In genomic region chr11:58546841-58547240, GRCh38 we compare ENCODE assay signal across 36 cellular contexts. TPM values are rescaled to one million over a fixed set of nuclear protein-coding genes. Genes with fewer than 3 reads are reported as not detected.
"Had no signal": no experiment of that assay in that cellular context is flagged by ENCODE, and none has a peak within 500 bp of the region (broad histone marks: within the 10 kb centered on the region; RNA-seq: fewer than 3 reads in every experiment).

No MANE protein-coding gene starts in this region.

- H3K4me1 Mint-ChIP-seq: brain, WTC11 had no signal

- H3K27ac ChIP-seq: ascending aorta, cardiac muscle cell, coronary artery, dorsolateral prefrontal cortex, gastrocnemius medialis, left lung, lower lobe of right lung, parathyroid adenoma, right atrium auricular region, stomach, thyroid gland, upper lobe of left lung, vagina had no signal

- H3K27ac Mint-ChIP-seq: activated naive CD8-positive, alpha-beta T cell treated with anti-CD3 and anti-CD28 coated beads for 36 hours; stimulated activated naive B cell treated with anti-CD40 and anti-IgM and Interleukin-4, amounts not matched to agents 10 μg/mL and 1 μg/mL and 100 μg/mL, for 72 hours; WTC11 had no signal

- H3K27me3 ChIP-seq: ascending aorta, dorsolateral prefrontal cortex, gastrocnemius medialis, left lung, right atrium auricular region, stomach, thyroid gland, upper lobe of left lung, vagina had no signal

- H3K27me3 Mint-ChIP-seq: activated naive CD8-positive, alpha-beta T cell treated with anti-CD3 and anti-CD28 coated beads for 36 hours; brain; stimulated activated naive B cell treated with anti-CD40 and anti-IgM and Interleukin-4, amounts not matched to agents 10 μg/mL and 1 μg/mL and 100 μg/mL, for 72 hours had no signal

- DNase-seq: activated CD4-positive, alpha-beta T cell treated with anti-CD3 and anti-CD28 coated beads for 1 hour; activated CD8-positive, alpha-beta memory T cell treated with anti-CD3 and anti-CD28 coated beads, Interleukin-2, amount 50 U/mL, for 4 hours; activated effector memory CD4-positive, alpha-beta T cell treated with Interleukin-2 at 50 U/mL for 16 hours; activated naive CD4-positive, alpha-beta T cell treated with Interleukin-2 at 50 U/mL for 16 hours; activated naive CD8-positive, alpha-beta T cell treated with anti-CD3 and anti-CD28 coated beads for 36 hours; activated T-cell treated with anti-CD3 and anti-CD28 coated beads, Interleukin-2, amount 50 U/mL, for 1 hour; dorsolateral prefrontal cortex; effector memory CD4-positive, alpha-beta T cell; erythroblast; gastrocnemius medialis; glutamatergic neuron; left lung; lower lobe of right lung; mesendoderm; nucleus accumbens; stimulated activated CD4-positive, alpha-beta T cell treated with anti-CD3 and anti-CD28 coated beads, Interleukin-1b, Interleukin-23, amount 100 ng/mL, for 48 hours; stimulated activated CD4-positive, alpha-beta T cell treated with anti-CD3 and anti-CD28 coated beads, Interleukin-4, amount 100 ng/mL, for 4 hours; stimulated activated CD8-positive, alpha-beta memory T cell treated with anti-CD3 and anti-CD28 coated beads, Interleukin-4, amount 100 ng/mL, for 48 hours; stimulated activated naive B cell treated with anti-CD40 and anti-IgM and Interleukin-4, amounts not matched to agents 10 μg/mL and 1 μg/mL and 100 μg/mL, for 72 hours; stomach; T-helper 2 cell; thyroid gland; upper lobe of left lung had no signal

- H3K4me1 ChIP-seq: ascending aorta, gastrocnemius medialis, left lung, lower lobe of right lung, parathyroid adenoma, right atrium auricular region, stomach, thyroid gland, upper lobe of left lung, vagina had no signal

- H2AFZ ChIP-seq: parathyroid adenoma had no signal

- H3K4me2 ChIP-seq: smooth muscle cell had no signal

- H3K79me2 ChIP-seq: parathyroid adenoma had no signal

- H3K9me3 ChIP-seq: ascending aorta, gastrocnemius medialis, left lung, lower lobe of right lung, right atrium auricular region, stomach, thyroid gland, upper lobe of left lung, vagina had no signal

- H3K4me3 ChIP-seq: ascending aorta, cardiac muscle cell, coronary artery, dorsolateral prefrontal cortex, gastrocnemius medialis, left lung, lower lobe of right lung, right atrium auricular region, smooth muscle cell, stomach, thyroid gland, upper lobe of left lung, vagina had no signal

- H3K36me3 Mint-ChIP-seq: WTC11 had no signal

- H3K9me3 Mint-ChIP-seq: stimulated activated naive B cell treated with anti-CD40 and anti-IgM and Interleukin-4, amounts not matched to agents 10 μg/mL and 1 μg/mL and 100 μg/mL, for 72 hours; WTC11 had no signal

- H3K4me3 Mint-ChIP-seq: activated naive CD8-positive, alpha-beta T cell treated with anti-CD3 and anti-CD28 coated beads for 36 hours; brain; stimulated activated naive B cell treated with anti-CD40 and anti-IgM and Interleukin-4, amounts not matched to agents 10 μg/mL and 1 μg/mL and 100 μg/mL, for 72 hours; WTC11 had no signal

- ATAC-seq: gastrocnemius medialis; left lung; lower lobe of right lung; stimulated activated naive B cell treated with anti-CD40 and anti-IgM and Interleukin-4, amounts not matched to agents 10 μg/mL and 1 μg/mL and 100 μg/mL, for 72 hours; WTC11 had no signal

RNA-seq across cellular contexts. Expression of gene OR5B21, which starts 38.9 kb away (rescaled TPM):
- total RNA-seq: activated naive CD8-positive, alpha-beta T cell treated with anti-CD3 and anti-CD28 coated beads for 36 hours; ascending aorta; cardiac muscle cell; cerebellum; gastrocnemius medialis; lower lobe of right lung; mononuclear cell; pulmonary artery endothelial cell; right atrium auricular region; smooth muscle cell; stomach; thyroid gland; upper lobe of left lung; vagina; WTC11 had no signal
- polyA plus RNA-seq: cardiac muscle cell, neural cell, smooth muscle cell, stomach had no signal
